Comparison of ENCODE assay signal across 8 cellular contexts in the genomic region with DNA sequence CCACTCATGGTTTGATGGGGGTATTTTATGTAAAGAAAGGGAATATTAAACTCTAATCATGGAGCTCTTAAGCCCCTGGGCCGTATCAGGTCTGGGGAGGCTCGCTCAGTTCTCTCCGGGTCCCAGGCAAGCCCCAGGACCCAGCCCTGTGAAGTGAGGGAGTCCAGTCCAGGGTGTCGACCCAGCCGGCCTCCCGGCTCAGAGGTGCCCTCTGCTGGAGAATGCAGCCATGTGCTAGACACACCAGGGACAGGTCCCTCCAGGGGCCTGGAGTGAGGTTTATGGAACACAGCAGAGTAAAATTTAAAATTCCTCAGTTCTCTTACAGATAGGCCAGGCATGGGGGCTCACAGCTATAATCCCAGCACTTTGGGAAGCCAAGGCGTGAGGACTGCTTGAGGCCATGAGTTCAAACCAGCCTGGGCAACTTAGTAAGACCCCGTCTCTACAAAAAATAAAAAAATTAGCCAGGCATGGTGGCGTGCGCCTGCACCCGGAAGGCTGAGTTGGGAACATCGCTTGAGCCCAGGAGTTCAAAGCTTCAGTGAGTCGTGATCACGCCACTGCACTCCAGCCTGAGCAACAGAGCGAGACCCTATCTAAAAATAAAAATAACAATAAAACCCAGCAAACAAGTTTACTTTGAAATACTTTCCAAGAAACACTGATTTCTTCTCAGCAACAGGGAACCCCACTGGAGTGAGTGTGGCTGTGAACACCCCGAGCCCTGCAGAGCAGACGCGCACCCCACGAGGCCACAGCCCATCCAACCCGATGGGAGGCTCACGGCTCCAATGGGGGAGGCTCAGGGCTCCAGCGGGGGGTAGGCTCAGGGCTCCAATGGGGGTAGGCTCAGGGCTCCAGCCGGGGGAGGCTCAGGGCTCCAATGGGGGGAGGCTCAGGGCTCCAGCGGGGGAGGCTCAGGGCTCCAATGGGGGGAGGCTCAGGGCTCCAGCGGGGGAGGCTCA.
DNase-seq lines count a peak whose midpoint lies in the region; ATAC-seq and TF ChIP-seq lines count a peak whose summit lies in the region.

No MANE protein-coding gene starts in this region.

- no peak overlapping the region for H3K27ac ChIP-seq in liver (ENCODE audit: low read depth in 1 of 2, low read length in 2 of 2)

- no peaks in the 10 kb centered on the region for H3K27me3 Mint-ChIP-seq in chondrocyte (ENCODE audit: low read depth)

- peaks cover 11% of the 10 kb centered on the region for H3K36me3 Mint-ChIP-seq in chondrocyte (ENCODE audit: low read depth)

- peak overlapping the region; percentile 65 for H3K27ac Mint-ChIP-seq in chondrocyte (ENCODE audit: unreplicated experiment)

- H3K4me3 ChIP-seq in liver (ENCODE audit: low read depth in 1 of 3, low read length in 3 of 3), result no peak overlapping the region

- no peaks in the 10 kb centered on the region for H3K27me3 ChIP-seq in liver (ENCODE audit: control insufficient read depth in 4 of 4, insufficient read depth in 4 of 4, low read length in 3 of 4)

- no peak for ATAC-seq in GM21381 (IDR thresholded peaks at IDR 0.05; ENCODE audit: unreplicated experiment)

- TF ChIP-seq CTCF in chondrocyte (IDR thresholded peaks at IDR 0.05), result peak; percentile 87
- TF ChIP-seq CTCF in liver (IDR thresholded peaks at IDR 0.05; ENCODE audit: low read depth, low read length, missing input control), result peak; percentile 73

- no peaks in the 10 kb centered on the region for H3K9me3 Mint-ChIP-seq in chondrocyte (ENCODE audit: low read depth)

- H3K36me3 ChIP-seq in liver (ENCODE audit: control insufficient read depth in 4 of 4, insufficient read depth in 3 of 4, low read depth in 1 of 4, low read length in 3 of 4), result peaks cover 11 to 50% (median 33%) of the 10 kb centered on the region in 4 donors

- DNase-seq in NCI-H748 (lab: John Stamatoyannopoulos, UW; ENCODE audit: unreplicated experiment) (peak; percentile 46), NCI-H748 treated with DMSO at 0.1 percent for 48 hours (lab: John Stamatoyannopoulos, UW) (no peak), NCI-H1694 (lab: John Stamatoyannopoulos, UW) (peak; percentile 25), chondrocyte (ENCODE audit: low spot score) (no peak)
- peak; percentile 82 for DNase-seq in activated CD4-positive, alpha-beta T cell treated with anti-CD3 and anti-CD28 coated beads for 48 hours
- peak; percentile 54 for DNase-seq in stimulated activated CD8-positive, alpha-beta memory T cell treated with anti-CD3 and anti-CD28 coated beads, Interleukin-12 subunit alpha, Interleukin-12 subunit beta, amount 100 ng/mL, for 1 hour (ENCODE audit: low read depth)

- H3K4me1 Mint-ChIP-seq in chondrocyte (ENCODE audit: low read depth), result peaks cover 5% of the 10 kb centered on the region

- 73% methylated on average over 25 of the region's 25 CpGs for WGBS in liver

- TF ChIP-seq RAD21 in liver (IDR thresholded peaks at IDR 0.05), result peak; percentile 80 to 88

- H3K4me1 ChIP-seq in liver (ENCODE audit: control insufficient read depth in 4 of 4, insufficient read depth in 4 of 4, low read length in 3 of 4), result no peaks in the 10 kb centered on the region

- no peak overlapping the region for H3K4me3 Mint-ChIP-seq in chondrocyte (ENCODE audit: unreplicated experiment)

- H3K9ac ChIP-seq in liver (ENCODE audit: low read depth in 1 of 2, low read length in 2 of 2), result no peak overlapping the region

- no peaks in the 10 kb centered on the region for H3K9me3 ChIP-seq in liver (ENCODE audit: control insufficient read depth in 4 of 4, low read length in 3 of 4)

TF ChIP-seq in liver, 16 proteins besides CTCF, POLR2A, EP300 and RAD21:
- peak in 1 of 2 donors; percentile 26 for TF ChIP-seq HNF4A (conservative IDR thresholded peaks at IDR 0.05)
- no peak for TF ChIP-seq RXRA (IDR thresholded peaks at IDR 0.05)

Comparison
In these comparisons a context has a peak if more than half of its experiments do, and no peak if none do; other contexts are left out.
1. DNase-seq: peak in NCI-H748 (single experiment), NCI-H1694 (single experiment), activated CD4-positive, alpha-beta T cell treated with anti-CD3 and anti-CD28 coated beads for 48 hours (single experiment) and stimulated activated CD8-positive, alpha-beta memory T cell treated with anti-CD3 and anti-CD28 coated beads, Interleukin-12 subunit alpha, Interleukin-12 subunit beta, amount 100 ng/mL, for 1 hour (single experiment); none in NCI-H748 treated with DMSO at 0.1 percent for 48 hours (single experiment) and chondrocyte (single experiment).